8 cellular contexts compared by ENCODE assay signal in genomic region chr5:142699105-142699720, GRCh38. TPM values are rescaled to one million over a fixed set of nuclear protein-coding genes. Genes with fewer than 3 reads are reported as not detected.
DNase-seq lines count a peak whose midpoint lies in the region; ATAC-seq and TF ChIP-seq lines count a peak whose summit lies in the region.

No MANE protein-coding gene starts in this region.

- no peaks in the 10 kb centered on the region for H3K9me3 Mint-ChIP-seq in activated CD4-positive, alpha-beta memory T cell treated with anti-CD3 and anti-CD28 coated beads for 36 hours
- peaks cover 2% of the 10 kb centered on the region for H3K9me3 Mint-ChIP-seq in memory B cell

- peak; percentile 76 for ATAC-seq in GM18511 (IDR thresholded peaks at IDR 0.05; ENCODE audit: unreplicated experiment)
- ATAC-seq in HG03469 (IDR thresholded peaks at IDR 0.05; ENCODE audit: unreplicated experiment), result peak; percentile 65
- peak; percentile 51 for ATAC-seq in memory B cell (ENCODE audit: low read depth)

- no peaks in the 10 kb centered on the region for H3K36me3 Mint-ChIP-seq in activated CD4-positive, alpha-beta memory T cell treated with anti-CD3 and anti-CD28 coated beads for 36 hours
- no peaks in the 10 kb centered on the region for H3K36me3 Mint-ChIP-seq in memory B cell

- CTCF ChIA-PET in activated CD4-positive, alpha-beta memory T cell treated with anti-CD3 and anti-CD28 coated beads for 36 hours (lab: Charles Lee), result interaction anchor here (0.6 to 8.1 kb wide), 40 partner anchors 9 to 1008 kb away, joined by 3 to 104 read pairs (median 4); no protein-coding TSS in a partner anchor

- TF ChIP-seq CTCF in 22Rv1 (IDR thresholded peaks at IDR 0.05), result peak; percentile 92

- H3K27ac Mint-ChIP-seq in activated CD4-positive, alpha-beta memory T cell treated with anti-CD3 and anti-CD28 coated beads for 36 hours, result no peak overlapping the region
- no peak overlapping the region for H3K27ac Mint-ChIP-seq in memory B cell

- no peak overlapping the region for H3K4me3 Mint-ChIP-seq in activated CD4-positive, alpha-beta memory T cell treated with anti-CD3 and anti-CD28 coated beads for 36 hours
- H3K4me3 Mint-ChIP-seq in memory B cell, result no peak overlapping the region

- no peak overlapping the region for H3K27ac ChIP-seq in 22Rv1

- H3K27me3 Mint-ChIP-seq in activated CD4-positive, alpha-beta memory T cell treated with anti-CD3 and anti-CD28 coated beads for 36 hours, result peaks cover 6% of the 10 kb centered on the region
- H3K27me3 Mint-ChIP-seq in memory B cell, result peaks cover 14% of the 10 kb centered on the region

- peak; percentile 83 for DNase-seq in NCI-H82 (lab: John Stamatoyannopoulos, UW)
- peak; percentile 86 for DNase-seq in activated CD4-positive, alpha-beta memory T cell treated with anti-CD3 and anti-CD28 coated beads for 36 hours
- DNase-seq in effector CD8-positive, alpha-beta T cell (lab: John Stamatoyannopoulos, UW), result peak; percentile 61
- peak; percentile 30 to 43 for DNase-seq in memory B cell (ENCODE audit: low spot score in 2 of 2)
- DNase-seq in stimulated activated CD8-positive, alpha-beta memory T cell treated with anti-CD3 and anti-CD28 coated beads, Interleukin-12 subunit alpha, Interleukin-12 subunit beta, amount 100 ng/mL, for 4 hours (ENCODE audit: low read depth), result peak; percentile 33

- no peaks in the 10 kb centered on the region for H3K4me1 Mint-ChIP-seq in activated CD4-positive, alpha-beta memory T cell treated with anti-CD3 and anti-CD28 coated beads for 36 hours (ENCODE audit: low read depth)
- H3K4me1 Mint-ChIP-seq in memory B cell, result no peaks in the 10 kb centered on the region

- intact Hi-C loops in activated CD4-positive, alpha-beta memory T cell treated with anti-CD3 and anti-CD28 coated beads for 36 hours (cut with micrococcal nuclease), result loop anchor here (1.0 to 2.0 kb wide), 3 partner anchors 44 to 548 kb away; no protein-coding TSS in a partner anchor

- POLR2A ChIA-PET in activated CD4-positive, alpha-beta memory T cell treated with anti-CD3 and anti-CD28 coated beads for 36 hours (lab: Charles Lee), result interaction anchor here (1.2 kb wide), 1 partner anchor 14 kb away, joined by 5 read pairs; the partner anchor contains the start of gene FGF1

RNA-seq across cellular contexts. Expression of gene FGF1, which starts 13.3 kb away (rescaled TPM):
- not detected for total RNA-seq in activated CD4-positive, alpha-beta memory T cell treated with anti-CD3 and anti-CD28 coated beads for 36 hours

Comparison
In these comparisons a context has a peak if more than half of its experiments do, and no peak if none do; other contexts are left out.
1. DNase-seq: peak in every context shown above with its lines; median percentile 86 in activated CD4-positive, alpha-beta memory T cell treated with anti-CD3 and anti-CD28 coated beads for 36 hours; 83 in NCI-H82; 61 in effector CD8-positive, alpha-beta T cell; 36 in memory B cell; 33 in stimulated activated CD8-positive, alpha-beta memory T cell treated with anti-CD3 and anti-CD28 coated beads, Interleukin-12 subunit alpha, Interleukin-12 subunit beta, amount 100 ng/mL, for 4 hours.